In genomic region chr14:21001218-21001617, GRCh38 we compare ENCODE assay signal across 1 cellular context.
TF ChIP-seq lines count a peak whose summit lies in the region.

No MANE protein-coding gene starts in this region.

TF ChIP-seq in WTC11, 78 proteins besides CTCF, POLR2A, EP300 and RAD21 (continued from another document):
- TF ChIP-seq ZBTB43 (CRISPR knock-in tag; IDR thresholded peaks at IDR 0.05) (no peak), HMGA2 (CRISPR knock-in tag; IDR thresholded peaks at IDR 0.05) (no peak), ZNF121 (CRISPR knock-in tag; IDR thresholded peaks at IDR 0.05) (no peak)
TF ChIP-seq in WTC11: peak in this region for 0.
